ENCODE assay signal across 15 cellular contexts in the genomic region with DNA sequence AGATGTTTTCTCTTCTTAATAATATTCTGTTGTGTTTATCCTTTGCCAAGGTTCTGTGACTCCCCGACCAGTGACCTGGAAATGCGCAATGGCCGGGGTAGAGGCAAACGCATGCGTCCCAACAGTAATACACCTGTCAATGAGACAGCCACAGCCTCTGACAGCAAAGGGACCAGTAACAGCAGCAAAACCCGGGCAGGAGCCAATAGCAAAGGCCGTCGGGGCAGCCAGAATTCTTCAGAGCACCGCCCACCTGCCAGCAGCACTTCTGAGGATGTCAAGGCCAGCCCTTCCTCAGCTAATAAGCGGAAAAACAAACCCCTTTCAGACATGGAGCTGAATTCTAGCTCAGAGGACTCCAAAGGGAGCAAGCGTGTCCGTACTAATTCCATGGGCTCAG.
DNase-seq lines count a peak whose midpoint lies in the region; ATAC-seq and TF ChIP-seq lines count a peak whose summit lies in the region.
"Had no signal": no experiment of that assay in that cellular context is flagged by ENCODE, and none has a peak within 500 bp of the region (broad histone marks: within the 10 kb centered on the region; RNA-seq: fewer than 3 reads in every experiment).

No MANE protein-coding gene starts in this region.

- TF ChIP-seq CTCF in nephron progenitor cell (IDR thresholded peaks at IDR 0.05) = no peak

- peaks cover 8% of the 10 kb centered on the region for H3K4me1 Mint-ChIP-seq in activated T-cell treated with anti-CD3 and anti-CD28 coated beads, Interleukin-2, amount 50 U/mL, for 24 hours (ENCODE audit: low read depth)
- H3K4me1 Mint-ChIP-seq in nephron progenitor cell = no peaks in the 10 kb centered on the region
- H3K4me1 Mint-ChIP-seq in stimulated activated effector memory CD8-positive, alpha-beta T cell treated with anti-CD3 and anti-CD28 coated beads, Interleukin-12 subunit alpha, Interleukin-12 subunit beta, amount 100 ng/mL, for 72 hours = no peaks in the 10 kb centered on the region
- H3K4me1 Mint-ChIP-seq: B cell; CD4-positive, CD25-positive, alpha-beta regulatory T cell; GM23338; H9 had no signal

- ATAC-seq in stimulated activated effector memory CD8-positive, alpha-beta T cell treated with anti-CD3 and anti-CD28 coated beads, Interleukin-12 subunit alpha, Interleukin-12 subunit beta, amount 100 ng/mL, for 72 hours = no peak
- no peak for ATAC-seq in GM21528 (IDR thresholded peaks at IDR 0.05; ENCODE audit: low FRiP score, unreplicated experiment)
- no peak for ATAC-seq in HG03354 (IDR thresholded peaks at IDR 0.05; ENCODE audit: poor library complexity, severe bottlenecking, unreplicated experiment)
- ATAC-seq: CD8-positive, alpha-beta T cell; GM23338; HCT116 had no signal

- H3K27ac Mint-ChIP-seq in activated T-cell treated with anti-CD3 and anti-CD28 coated beads, Interleukin-2, amount 50 U/mL, for 24 hours = peak overlapping the region; percentile 69
- peak overlapping the region; percentile 54 for H3K27ac Mint-ChIP-seq in nephron progenitor cell
- peak overlapping the region; percentile 26 for H3K27ac Mint-ChIP-seq in stimulated activated effector memory CD8-positive, alpha-beta T cell treated with anti-CD3 and anti-CD28 coated beads, Interleukin-12 subunit alpha, Interleukin-12 subunit beta, amount 100 ng/mL, for 72 hours
- H3K27ac Mint-ChIP-seq: B cell, GM23338, H9 had no signal

- H3K27me3 Mint-ChIP-seq in activated T-cell treated with anti-CD3 and anti-CD28 coated beads, Interleukin-2, amount 50 U/mL, for 24 hours = no peaks in the 10 kb centered on the region
- H3K27me3 Mint-ChIP-seq in nephron progenitor cell (ENCODE audit: low read depth, poor library complexity) = peaks cover 2% of the 10 kb centered on the region
- H3K27me3 Mint-ChIP-seq: B cell had no signal

- no peak overlapping the region for H3K4me3 Mint-ChIP-seq in activated T-cell treated with anti-CD3 and anti-CD28 coated beads, Interleukin-2, amount 50 U/mL, for 24 hours
- no peak overlapping the region for H3K4me3 Mint-ChIP-seq in nephron progenitor cell
- H3K4me3 Mint-ChIP-seq in stimulated activated effector memory CD8-positive, alpha-beta T cell treated with anti-CD3 and anti-CD28 coated beads, Interleukin-12 subunit alpha, Interleukin-12 subunit beta, amount 100 ng/mL, for 72 hours = no peak overlapping the region
- H3K4me3 Mint-ChIP-seq: B cell; CD4-positive, CD25-positive, alpha-beta regulatory T cell; CD8-positive, alpha-beta T cell; GM23338; H9 had no signal

- H3K9me3 Mint-ChIP-seq in activated T-cell treated with anti-CD3 and anti-CD28 coated beads, Interleukin-2, amount 50 U/mL, for 24 hours = no peaks in the 10 kb centered on the region
- no peaks in the 10 kb centered on the region for H3K9me3 Mint-ChIP-seq in nephron progenitor cell
- H3K9me3 Mint-ChIP-seq in stimulated activated effector memory CD8-positive, alpha-beta T cell treated with anti-CD3 and anti-CD28 coated beads, Interleukin-12 subunit alpha, Interleukin-12 subunit beta, amount 100 ng/mL, for 72 hours = no peaks in the 10 kb centered on the region
- H3K9me3 Mint-ChIP-seq: CD4-positive, CD25-positive, alpha-beta regulatory T cell; CD8-positive, alpha-beta T cell; GM23338; H9 had no signal

- no peak for DNase-seq in activated T-cell treated with anti-CD3 and anti-CD28 coated beads, Interleukin-2, amount 50 U/mL, for 24 hours
- DNase-seq in activated T-cell treated with anti-CD3 and anti-CD28 coated beads for 4 hours (no peak), nephron progenitor cell (no peak)
- DNase-seq in stimulated activated effector memory CD8-positive, alpha-beta T cell treated with anti-CD3 and anti-CD28 coated beads, Interleukin-12 subunit alpha, Interleukin-12 subunit beta, amount 100 ng/mL, for 72 hours (ENCODE audit: low spot score in 2 of 2) = no peak
- DNase-seq: Caco-2; CD4-positive, CD25-positive, alpha-beta regulatory T cell; CD8-positive, alpha-beta T cell; DMS153; DND-41; H9 had no signal

- H3K36me3 Mint-ChIP-seq in activated T-cell treated with anti-CD3 and anti-CD28 coated beads, Interleukin-2, amount 50 U/mL, for 24 hours (ENCODE audit: low read depth) = peaks cover 63% of the 10 kb centered on the region
- peaks cover 63% of the 10 kb centered on the region for H3K36me3 Mint-ChIP-seq in nephron progenitor cell (ENCODE audit: low read depth)
- H3K36me3 Mint-ChIP-seq in stimulated activated effector memory CD8-positive, alpha-beta T cell treated with anti-CD3 and anti-CD28 coated beads, Interleukin-12 subunit alpha, Interleukin-12 subunit beta, amount 100 ng/mL, for 72 hours = peaks cover 63% of the 10 kb centered on the region
